In genomic region chr21:32612075-32612998, GRCh38 we compare ENCODE assay signal across 8 cellular contexts.
DNase-seq lines count a peak whose midpoint lies in the region; ATAC-seq and TF ChIP-seq lines count a peak whose summit lies in the region.

A gene with protein sequence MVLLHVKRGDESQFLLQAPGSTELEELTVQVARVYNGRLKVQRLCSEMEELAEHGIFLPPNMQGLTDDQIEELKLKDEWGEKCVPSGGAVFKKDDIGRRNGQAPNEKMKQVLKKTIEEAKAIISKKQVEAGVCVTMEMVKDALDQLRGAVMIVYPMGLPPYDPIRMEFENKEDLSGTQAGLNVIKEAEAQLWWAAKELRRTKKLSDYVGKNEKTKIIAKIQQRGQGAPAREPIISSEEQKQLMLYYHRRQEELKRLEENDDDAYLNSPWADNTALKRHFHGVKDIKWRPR (minus strand): TSS chr21:32612377. CDS start chr21:32612243, 134 bp downstream.

- peak within 1 kb of the TSS; percentile 90 for H3K27ac ChIP-seq in cingulate gyrus (ENCODE audit: low read depth, low read length)

- peak; percentile 93 for ATAC-seq in HG03432 (IDR thresholded peaks at IDR 0.05; ENCODE audit: unreplicated experiment)

- peak; percentile 69 for TF ChIP-seq POLR2A in GM19099 (IDR thresholded peaks at IDR 0.05; ENCODE audit: extremely low read depth, insufficient read length, low read depth)

- peak; percentile 84 to 87 for DNase-seq in AML-193 (lab: John Stamatoyannopoulos, UW)
- peak; percentile 93 to 95 for DNase-seq in NCI-H524 (lab: John Stamatoyannopoulos, UW)
- peak; percentile 81 to 82 for DNase-seq in activated CD4-positive, alpha-beta T cell treated with anti-CD3 and anti-CD28 coated beads for 4 hours
- peak; percentile 96 for DNase-seq in kidney tubule cell (ENCODE audit: low spot score)
- peak; percentile 59 to 78 (median 76) for DNase-seq in stimulated activated CD4-positive, alpha-beta T cell treated with anti-CD3 and anti-CD28 coated beads, Interleukin-1b, Interleukin-23, amount 100 ng/mL, for 24 hours (ENCODE audit: low read depth in 4 of 4, low spot score in 1 of 4)

Comparison
In these comparisons a context has a peak if more than half of its experiments do, and no peak if none do; other contexts are left out.
1. Peak in every context shown above with its lines: DNase-seq, ATAC-seq and H3K27ac ChIP-seq.